In genomic region chr6:20724443-20724842, GRCh38 we compare ENCODE assay signal across 20 cellular contexts.
"Had no signal": no experiment of that assay in that cellular context is flagged by ENCODE, and none has a peak within 500 bp of the region (broad histone marks: within the 10 kb centered on the region; RNA-seq: fewer than 3 reads in every experiment).

No MANE protein-coding gene starts in this region.

- H3K27me3 Mint-ChIP-seq: dendritic cell treated with granulocyte-macrophage colony-stimulating factor and Interleukin-4, amounts not matched to agents 40 ng/mL and 50 ng/mL, for 4 days; effector memory CD8-positive, alpha-beta T cell; naive thymus-derived CD8-positive, alpha-beta T cell; progenitor cell of endocrine pancreas had no signal

- H3K36me3 ChIP-seq: pancreas, thoracic aorta, transverse colon had no signal

- DNase-seq: effector memory CD8-positive, alpha-beta T cell; esophagus squamous epithelium; foreskin fibroblast; head of caudate nucleus; hippocampal formation; mammary epithelial cell; mucosa of descending colon; naive thymus-derived CD8-positive, alpha-beta T cell; pancreas; small intestine; stimulated activated CD4-positive, alpha-beta T cell treated with anti-CD3 and anti-CD28 coated beads, Interleukin-12 subunit alpha, Interleukin-12 subunit beta, amount 100 ng/mL, for 4 hours; stimulated activated naive CD4-positive, alpha-beta T cell; stomach; substantia nigra; transverse colon had no signal

- H3K9me3 Mint-ChIP-seq: dendritic cell treated with granulocyte-macrophage colony-stimulating factor and Interleukin-4, amounts not matched to agents 40 ng/mL and 50 ng/mL, for 4 days; effector memory CD8-positive, alpha-beta T cell; naive thymus-derived CD8-positive, alpha-beta T cell had no signal

- H3K4me1 ChIP-seq: esophagus squamous epithelium, pancreas, transverse colon had no signal

- ATAC-seq: effector memory CD8-positive, alpha-beta T cell; left lobe of liver; mucosa of descending colon; naive thymus-derived CD8-positive, alpha-beta T cell; pancreas; right cardiac atrium had no signal

- H3K27me3 ChIP-seq: esophagus squamous epithelium, pancreas, stomach, transverse colon had no signal

- H3K4me3 ChIP-seq: esophagus squamous epithelium, mucosa of descending colon, pancreas, stomach, thoracic aorta, transverse colon had no signal

- H3K27ac ChIP-seq: esophagus squamous epithelium, pancreas, stomach, thoracic aorta, transverse colon had no signal

- H3K4me3 Mint-ChIP-seq: dendritic cell treated with granulocyte-macrophage colony-stimulating factor and Interleukin-4, amounts not matched to agents 40 ng/mL and 50 ng/mL, for 4 days; effector memory CD8-positive, alpha-beta T cell; naive thymus-derived CD8-positive, alpha-beta T cell had no signal

- H3K9me3 ChIP-seq: esophagus squamous epithelium, mucosa of descending colon, pancreas, stomach, thoracic aorta, transverse colon had no signal

- H3K27ac Mint-ChIP-seq: dendritic cell treated with granulocyte-macrophage colony-stimulating factor and Interleukin-4, amounts not matched to agents 40 ng/mL and 50 ng/mL, for 4 days; effector memory CD8-positive, alpha-beta T cell; naive thymus-derived CD8-positive, alpha-beta T cell; progenitor cell of endocrine pancreas had no signal
